Comparison of ENCODE assay signal across 10 cellular contexts in genomic region chr4:122930877-122931276, GRCh38. TPM values are rescaled to one million over a fixed set of nuclear protein-coding genes. Genes with fewer than 3 reads are reported as not detected.
DNase-seq lines count a peak whose midpoint lies in the region; ATAC-seq and TF ChIP-seq lines count a peak whose summit lies in the region.
"Had no signal": no experiment of that assay in that cellular context is flagged by ENCODE, and none has a peak within 500 bp of the region (broad histone marks: within the 10 kb centered on the region; RNA-seq: fewer than 3 reads in every experiment).

No MANE protein-coding gene starts in this region.

- no peaks in the 10 kb centered on the region for H3K9me3 Mint-ChIP-seq in glutamatergic neuron (ENCODE audit: unreplicated experiment)
- H3K9me3 Mint-ChIP-seq in activated CD4-positive, alpha-beta memory T cell treated with anti-CD3 and anti-CD28 coated beads for 36 hours, result no peaks in the 10 kb centered on the region
- H3K9me3 Mint-ChIP-seq: activated naive CD4-positive, alpha-beta T cell treated with anti-CD3 and anti-CD28 coated beads, Interleukin-2, amount 50 U/mL, for 24 hours; IgD-negative memory B cell had no signal

- H3K36me3 Mint-ChIP-seq in glutamatergic neuron (ENCODE audit: unreplicated experiment), result no peaks in the 10 kb centered on the region
- H3K36me3 Mint-ChIP-seq in activated CD4-positive, alpha-beta memory T cell treated with anti-CD3 and anti-CD28 coated beads for 36 hours, result peaks cover 23% of the 10 kb centered on the region

- H3K4me1 ChIP-seq in heart left ventricle (no peaks in the 10 kb centered on the region), upper lobe of right lung (no peaks in the 10 kb centered on the region)

- H3K27me3 Mint-ChIP-seq in glutamatergic neuron (ENCODE audit: unreplicated experiment), result no peaks in the 10 kb centered on the region
- H3K27me3 Mint-ChIP-seq in activated CD4-positive, alpha-beta memory T cell treated with anti-CD3 and anti-CD28 coated beads for 36 hours, result no peaks in the 10 kb centered on the region
- H3K27me3 Mint-ChIP-seq: activated naive CD4-positive, alpha-beta T cell treated with anti-CD3 and anti-CD28 coated beads, Interleukin-2, amount 50 U/mL, for 24 hours; IgD-negative memory B cell had no signal

- H3K36me3 ChIP-seq in heart left ventricle (peaks cover 0 to 79% (median 46%) of the 10 kb centered on the region in 9 donors), upper lobe of right lung (peaks cover 38% of the 10 kb centered on the region)

- no peak overlapping the region for H3K27ac Mint-ChIP-seq in glutamatergic neuron (ENCODE audit: unreplicated experiment)
- no peak overlapping the region for H3K27ac Mint-ChIP-seq in activated CD4-positive, alpha-beta memory T cell treated with anti-CD3 and anti-CD28 coated beads for 36 hours
- H3K27ac Mint-ChIP-seq: activated naive CD4-positive, alpha-beta T cell treated with anti-CD3 and anti-CD28 coated beads, Interleukin-2, amount 50 U/mL, for 24 hours; IgD-negative memory B cell had no signal

- DNase-seq in heart left ventricle (no peak), left ventricle myocardium superior (no peak), glutamatergic neuron (no peak), upper lobe of right lung (no peak)
- DNase-seq in activated CD4-positive, alpha-beta memory T cell treated with anti-CD3 and anti-CD28 coated beads for 36 hours, result no peak

- TF ChIP-seq POLR2A in heart left ventricle (IDR thresholded peaks at IDR 0.05), result no peak

- H3K9me3 ChIP-seq in heart left ventricle, result no peaks in the 10 kb centered on the region
- H3K9me3 ChIP-seq in upper lobe of right lung, result no peaks in the 10 kb centered on the region

- H3K27me3 ChIP-seq in heart left ventricle, result no peaks in the 10 kb centered on the region
- no peaks in the 10 kb centered on the region for H3K27me3 ChIP-seq in upper lobe of right lung

- no peak overlapping the region for H3K27ac ChIP-seq in heart left ventricle
- no peak overlapping the region for H3K27ac ChIP-seq in upper lobe of right lung

- TF ChIP-seq CTCF in heart left ventricle (IDR thresholded peaks at IDR 0.05) (peak; percentile 48 to 78 (median 64)), glutamatergic neuron (IDR thresholded peaks at IDR 0.05; ENCODE audit: partially characterized antibody, unreplicated experiment) (peak; percentile 56), upper lobe of right lung (IDR thresholded peaks at IDR 0.05) (peak; percentile 64)

- H3K4me3 ChIP-seq in heart left ventricle (no peak overlapping the region), upper lobe of right lung (no peak overlapping the region)

- CTCF ChIA-PET in activated CD4-positive, alpha-beta memory T cell treated with anti-CD3 and anti-CD28 coated beads for 36 hours (lab: Charles Lee), result interaction anchor here (0.6 to 4.4 kb wide), 17 partner anchors 9 to 1030 kb away, joined by 3 to 49 read pairs (median 5); partner anchors contain the start of genes BBS12 and NUDT6

- ATAC-seq in heart left ventricle, result no peak
- ATAC-seq in left ventricle myocardium superior, result no peak
- peak; percentile 35; the same call in 1 of the 3 replicates for ATAC-seq in SK-N-SH treated with all-trans-retinoic acid at 6 μM for 48 hours
- no peak for ATAC-seq in upper lobe of right lung
- ATAC-seq in GM18502 (IDR thresholded peaks at IDR 0.05; ENCODE audit: poor library complexity, unreplicated experiment), result no peak
- no peak for ATAC-seq in GM18873 (IDR thresholded peaks at IDR 0.05; ENCODE audit: low FRiP score, unreplicated experiment)

- H3K4me1 Mint-ChIP-seq in glutamatergic neuron (ENCODE audit: low read depth, unreplicated experiment), result no peaks in the 10 kb centered on the region
- peaks cover 6% of the 10 kb centered on the region for H3K4me1 Mint-ChIP-seq in activated CD4-positive, alpha-beta memory T cell treated with anti-CD3 and anti-CD28 coated beads for 36 hours (ENCODE audit: low read depth)

- POLR2A ChIA-PET in activated CD4-positive, alpha-beta memory T cell treated with anti-CD3 and anti-CD28 coated beads for 36 hours (lab: Charles Lee), result no interaction called here

- H3K4me3 Mint-ChIP-seq in glutamatergic neuron (ENCODE audit: unreplicated experiment), result no peak overlapping the region
- no peak overlapping the region for H3K4me3 Mint-ChIP-seq in activated CD4-positive, alpha-beta memory T cell treated with anti-CD3 and anti-CD28 coated beads for 36 hours
- H3K4me3 Mint-ChIP-seq: activated naive CD4-positive, alpha-beta T cell treated with anti-CD3 and anti-CD28 coated beads, Interleukin-2, amount 50 U/mL, for 24 hours; IgD-negative memory B cell had no signal

- intact Hi-C loops in heart left ventricle (cut with DNase I), result loop anchor here in 7 of 10 donors (2.0 to 10.0 kb wide), 5 partner anchors 174 to 329 kb away; no protein-coding TSS in a partner anchor
- intact Hi-C loops in left ventricle myocardium superior (cut with micrococcal nuclease), result loop anchor here (5.0 kb wide), 1 partner anchor 174 kb away; no protein-coding TSS in a partner anchor
- intact Hi-C loops in upper lobe of right lung (cut with DNase I), result no loop called here
- intact Hi-C loops in activated CD4-positive, alpha-beta memory T cell treated with anti-CD3 and anti-CD28 coated beads for 36 hours (cut with micrococcal nuclease), result loop anchor here (1.0 kb wide), 1 partner anchor 173 kb away; no protein-coding TSS in a partner anchor

TF ChIP-seq in SK-N-SH treated with all-trans-retinoic acid at 6 μM for 48 hours, 23 proteins besides CTCF, POLR2A, EP300 and RAD21:
- TF ChIP-seq ZFP3 (CRISPR knock-in tag; IDR thresholded peaks at IDR 0.05), result no peak
- no peak for TF ChIP-seq SNAI2 (CRISPR knock-in tag; IDR thresholded peaks at IDR 0.05)

RNA-seq across cellular contexts. Expression of gene NUDT6, which starts 8.5 kb away (rescaled TPM):
- total RNA-seq in heart left ventricle (10 to 100 TPM in 6 of 9 donors, 1 to 10 TPM in 3; 6.7 to 19.8 (median 15.1) TPM), left ventricle myocardium superior (11.9 TPM), glutamatergic neuron (ENCODE audit: unreplicated experiment) (4.0 TPM), upper lobe of right lung (3.8 TPM)
- polyA plus RNA-seq in heart left ventricle, result 10 to 100 TPM in 1 of 2 donors, 1 to 10 TPM in 1; 6.9 to 22.5 TPM
- 1 to 10 TPM; 5.1 to 6.2 TPM for total RNA-seq in activated CD4-positive, alpha-beta memory T cell treated with anti-CD3 and anti-CD28 coated beads for 36 hours
